In the genomic region with DNA sequence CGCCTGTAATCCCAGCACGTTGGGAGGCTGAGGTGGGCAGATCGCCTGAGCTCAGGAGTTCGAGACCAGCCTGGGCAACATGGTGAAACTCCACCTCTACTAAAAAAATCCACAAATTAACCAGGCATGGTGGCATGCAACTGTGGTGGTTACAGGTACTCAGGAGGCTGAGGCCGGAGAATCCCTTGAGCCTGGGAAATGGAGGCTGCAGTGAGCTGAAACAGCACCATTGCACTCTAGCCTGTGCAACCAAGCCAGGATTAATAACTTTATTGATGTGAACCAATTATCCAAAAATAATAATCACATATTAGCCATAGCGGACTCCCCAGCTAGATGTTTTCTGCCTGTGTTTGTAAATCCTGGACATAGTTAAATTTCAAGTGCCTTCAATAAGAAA, we compare ENCODE assay signal across 15 cellular contexts. TPM values are rescaled to one million over a fixed set of nuclear protein-coding genes. Genes with fewer than 3 reads are reported as not detected.
A peak's percentile ranks its signal among the peaks of the same experiment; 100 is the strongest.
DNase-seq lines count a peak whose midpoint lies in the region; ATAC-seq, FAIRE-seq and TF ChIP-seq lines count a peak whose summit lies in the region.
"Had no signal": no experiment of that assay in that cellular context is flagged by ENCODE, and none has a peak within 500 bp of the region (broad histone marks: within the 10 kb centered on the region; RNA-seq: fewer than 3 reads in every experiment).

No MANE protein-coding gene starts in this region.

- H4K20me1 ChIP-seq in SK-N-SH (ENCODE audit: insufficient read depth), result peaks cover 22% of the 10 kb centered on the region

- CTCF ChIA-PET in SK-N-SH (lab: Yijun Ruan, JAX), result interaction anchor here (0.9 kb wide), 1 partner anchor 726 kb away, joined by 3 read pairs; no protein-coding TSS in a partner anchor

- 0 out of 2 replicates have a peak overlapping the region, but pooled peaks have one; percentile 69 for H3K4me2 ChIP-seq in SK-N-SH

- TF ChIP-seq EP300 in SK-N-SH (IDR thresholded peaks at IDR 0.05; ENCODE audit: borderline replicate concordance in 1 of 2, low read depth in 1 of 2, low read length in 1 of 2), result no peak

- intact Hi-C loops in dorsolateral prefrontal cortex (cut with DNase I), result loop anchor here (5.0 to 10.0 kb wide), 2 partner anchors 201 to 444 kb away; no protein-coding TSS in a partner anchor
- intact Hi-C loops in thyroid gland (cut with DNase I), result no loop called here

- no peak for FAIRE-seq in H54 (lab: Jason Lieb, UNC)
- FAIRE-seq: endometrium, small intestine had no signal

- H3K36me3 ChIP-seq in SK-N-SH (replicated peaks in 1 of 2; ENCODE audit: control insufficient read depth in 1 of 2, insufficient read depth in 2 of 2, low read length in 1 of 2), result peaks cover 0 to 7% of the 10 kb centered on the region in 2 experiments
- H3K36me3 ChIP-seq in mesodermal cell (ENCODE audit: control insufficient read depth, insufficient read depth, low read length), result peaks cover 15% of the 10 kb centered on the region
- H3K36me3 ChIP-seq in thyroid gland, result no peaks in the 10 kb centered on the region

- H3F3A ChIP-seq in SK-N-SH (replicated peaks; ENCODE audit: insufficient read depth), result peaks cover 6% of the 10 kb centered on the region

- H3K9me3 ChIP-seq in SK-N-SH, result no peaks in the 10 kb centered on the region
- H3K9me3 ChIP-seq in mesodermal cell (ENCODE audit: control insufficient read depth, low read length), result no peaks in the 10 kb centered on the region
- H3K9me3 ChIP-seq in thyroid gland, result no peaks in the 10 kb centered on the region

- H3K4me1 ChIP-seq in SK-N-SH (ENCODE audit: control insufficient read depth in 1 of 2, insufficient read depth in 2 of 2, low read depth in 1 of 2, low read length in 1 of 2) (peaks cover 10 to 14% of the 10 kb centered on the region in 2 experiments; a peak in 3 of 4 replicates), mesodermal cell (ENCODE audit: control insufficient read depth, insufficient read depth, low read length, poor library complexity, severe bottlenecking) (peaks cover 16% of the 10 kb centered on the region), thyroid gland (peaks cover 14 to 16% of the 10 kb centered on the region in 2 donors)

- H3K9me2 ChIP-seq in SK-N-SH, result no peaks in the 10 kb centered on the region

- no peak overlapping the region for H3K27ac ChIP-seq in SK-N-SH (ENCODE audit: low read depth in 2 of 2, low read length in 1 of 2)
- peak overlapping the region in 49 of 59 donors; percentile 5 to 97 (median 88) for H3K27ac ChIP-seq in dorsolateral prefrontal cortex
- H3K27ac ChIP-seq in mesodermal cell (ENCODE audit: low read depth, low read length, severe bottlenecking), result peak overlapping the region; percentile 70
- H3K27ac ChIP-seq in thyroid gland, result peak overlapping the region in 2 of 3 donors; percentile 95 to 97

- POLR2A ChIA-PET in SK-N-SH (lab: Yijun Ruan, JAX), result no interaction called here

- ATAC-seq in SK-N-SH treated with all-trans-retinoic acid at 6 μM for 48 hours (no peak), GM21423 (IDR thresholded peaks at IDR 0.05; ENCODE audit: unreplicated experiment) (no peak)

- H3K27me3 ChIP-seq in SK-N-SH (ENCODE audit: insufficient read depth) (no peaks in the 10 kb centered on the region), dorsolateral prefrontal cortex (no peaks in the 10 kb centered on the region), thyroid gland (no peaks in the 10 kb centered on the region)

- TF ChIP-seq RAD21 in SK-N-SH (IDR thresholded peaks at IDR 0.05; ENCODE audit: low read length), result no peak

- H3K4me3 ChIP-seq in SK-N-SH (ENCODE audit: low read depth in 2 of 2, low read length in 1 of 2) (peak overlapping the region in 1 of 2 experiments; percentile 55; a peak in 1 of 4 replicates), dorsolateral prefrontal cortex (peak overlapping the region in 19 of 59 donors; percentile 24 to 96 (median 90)), mesodermal cell (ENCODE audit: extremely low read depth, insufficient read depth, low read length, poor library complexity, severe bottlenecking) (peak overlapping the region; percentile 96), thyroid gland (replicated peaks in 1 of 3) (no peak overlapping the region)

- 94% methylated on average over 6 of the region's 6 CpGs for WGBS in SK-N-SH (ENCODE audit: low lambda C conversion rate)
- 85 to 100% methylated on average over 1 to 5 of the region's 6 CpGs for WGBS in mesodermal cell (ENCODE audit: insufficient coverage in 2 of 2), 2 experiments
- WGBS in thyroid gland, 2 donors, result 97 to 99% methylated on average over 6 of the region's 6 CpGs

- H3K79me2 ChIP-seq in SK-N-SH (ENCODE audit: insufficient read depth), result peaks cover 28% of the 10 kb centered on the region

- no peak for TF ChIP-seq POLR2A in thyroid gland (IDR thresholded peaks at IDR 0.05)
- TF ChIP-seq POLR2A in H54 (IDR thresholded peaks at IDR 0.05; ENCODE audit: low read depth, low read length), result no peak

- DNase-seq in SK-N-SH (no peak), dorsolateral prefrontal cortex (no peak), thyroid gland (no peak), H54 (ENCODE audit: insufficient read length, low spot score) (no peak), NCI-H1930 (lab: John Stamatoyannopoulos, UW) (no peak)
- DNase-seq: 8988T, activated B cell treated with CpG ODN at 0.5 μM for 24 hours, Karpas-422, NCI-H2029, SW 1271 had no signal

- no peak overlapping the region for H3K9ac ChIP-seq in SK-N-SH

- no peak overlapping the region for H2AFZ ChIP-seq in SK-N-SH (ENCODE audit: low read depth)

- TF ChIP-seq CTCF in SK-N-SH (IDR thresholded peaks at IDR 0.05) (no peak), dorsolateral prefrontal cortex (IDR thresholded peaks at IDR 0.05 in 54 of 56, conservative IDR thresholded peaks at IDR 0.05 in 2 of 56; ENCODE audit: low read depth in 1 of 56, partially characterized antibody in 56 of 56) (no peak), thyroid gland (IDR thresholded peaks at IDR 0.05) (no peak)

TF ChIP-seq in SK-N-SH, 30 proteins besides CTCF, POLR2A, EP300 and RAD21 (continues in another document):
- no peak for TF ChIP-seq EZH2phosphoT487 (IDR thresholded peaks at IDR 0.05; ENCODE audit: borderline replicate concordance, low read depth)
- TF ChIP-seq POLR2AphosphoS5 (IDR thresholded peaks at IDR 0.05; ENCODE audit: low read depth, low read length), result no peak
- TF ChIP-seq, protein P1, sequence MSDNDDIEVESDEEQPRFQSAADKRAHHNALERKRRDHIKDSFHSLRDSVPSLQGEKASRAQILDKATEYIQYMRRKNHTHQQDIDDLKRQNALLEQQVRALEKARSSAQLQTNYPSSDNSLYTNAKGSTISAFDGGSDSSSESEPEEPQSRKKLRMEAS (IDR thresholded peaks at IDR 0.05; ENCODE audit: low read depth), result no peak
- TF ChIP-seq, protein P2, sequence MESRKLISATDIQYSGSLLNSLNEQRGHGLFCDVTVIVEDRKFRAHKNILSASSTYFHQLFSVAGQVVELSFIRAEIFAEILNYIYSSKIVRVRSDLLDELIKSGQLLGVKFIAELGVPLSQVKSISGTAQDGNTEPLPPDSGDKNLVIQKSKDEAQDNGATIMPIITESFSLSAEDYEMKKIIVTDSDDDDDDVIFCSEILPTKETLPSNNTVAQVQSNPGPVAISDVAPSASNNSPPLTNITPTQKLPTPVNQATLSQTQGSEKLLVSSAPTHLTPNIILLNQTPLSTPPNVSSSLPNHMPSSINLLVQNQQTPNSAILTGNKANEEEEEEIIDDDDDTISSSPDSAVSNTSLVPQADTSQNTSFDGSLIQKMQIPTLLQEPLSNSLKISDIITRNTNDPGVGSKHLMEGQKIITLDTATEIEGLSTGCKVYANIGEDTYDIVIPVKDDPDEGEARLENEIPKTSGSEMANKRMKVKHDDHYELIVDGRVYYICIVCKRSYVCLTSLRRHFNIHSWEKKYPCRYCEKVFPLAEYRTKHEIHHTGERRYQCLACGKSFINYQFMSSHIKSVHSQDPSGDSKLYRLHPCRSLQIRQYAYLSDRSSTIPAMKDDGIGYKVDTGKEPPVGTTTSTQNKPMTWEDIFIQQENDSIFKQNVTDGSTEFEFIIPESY (IDR thresholded peaks at IDR 0.05; ENCODE audit: borderline replicate concordance, low read depth), result no peak
- TF ChIP-seq NFIC (IDR thresholded peaks at IDR 0.05; ENCODE audit: borderline replicate concordance), result no peak
- TF ChIP-seq FOXJ3 (CRISPR knock-in tag; IDR thresholded peaks at IDR 0.05), result no peak
- no peak for TF ChIP-seq GATA2 (CRISPR knock-in tag; IDR thresholded peaks at IDR 0.05)

TF ChIP-seq in SK-N-SH treated with all-trans-retinoic acid at 6 μM for 48 hours, 23 proteins besides CTCF, POLR2A, EP300 and RAD21 (continues in another document):
- TF ChIP-seq ZFP30 (CRISPR knock-in tag; IDR thresholded peaks at IDR 0.05) (no peak), ZC3H10 (CRISPR knock-in tag; IDR thresholded peaks at IDR 0.05) (no peak), OSR1 (CRISPR knock-in tag; IDR thresholded peaks at IDR 0.05) (no peak), TOX (CRISPR knock-in tag; IDR thresholded peaks at IDR 0.05; ENCODE audit: borderline replicate concordance) (no peak), ZNF70 (CRISPR knock-in tag; IDR thresholded peaks at IDR 0.05) (no peak), SNAI2 (CRISPR knock-in tag; IDR thresholded peaks at IDR 0.05) (no peak), GLIS3 (CRISPR knock-in tag; IDR thresholded peaks at IDR 0.05) (no peak), ARNTL (CRISPR knock-in tag; IDR thresholded peaks at IDR 0.05; ENCODE audit: borderline replicate concordance, low read depth) (no peak), TCF4 (CRISPR knock-in tag; IDR thresholded peaks at IDR 0.05; ENCODE audit: borderline replicate concordance) (no peak), BACH2 (CRISPR knock-in tag; IDR thresholded peaks at IDR 0.05; ENCODE audit: borderline replicate concordance) (no peak), ESRRG (CRISPR knock-in tag; IDR thresholded peaks at IDR 0.05) (no peak), PPARA (CRISPR knock-in tag; IDR thresholded peaks at IDR 0.05; ENCODE audit: borderline replicate concordance) (no peak)
- TF ChIP-seq, protein P3, sequence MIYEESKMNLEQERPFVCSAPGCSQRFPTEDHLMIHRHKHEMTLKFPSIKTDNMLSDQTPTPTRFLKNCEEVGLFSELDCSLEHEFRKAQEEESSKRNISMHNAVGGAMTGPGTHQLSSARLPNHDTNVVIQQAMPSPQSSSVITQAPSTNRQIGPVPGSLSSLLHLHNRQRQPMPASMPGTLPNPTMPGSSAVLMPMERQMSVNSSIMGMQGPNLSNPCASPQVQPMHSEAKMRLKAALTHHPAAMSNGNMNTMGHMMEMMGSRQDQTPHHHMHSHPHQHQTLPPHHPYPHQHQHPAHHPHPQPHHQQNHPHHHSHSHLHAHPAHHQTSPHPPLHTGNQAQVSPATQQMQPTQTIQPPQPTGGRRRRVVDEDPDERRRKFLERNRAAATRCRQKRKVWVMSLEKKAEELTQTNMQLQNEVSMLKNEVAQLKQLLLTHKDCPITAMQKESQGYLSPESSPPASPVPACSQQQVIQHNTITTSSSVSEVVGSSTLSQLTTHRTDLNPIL (CRISPR knock-in tag; IDR thresholded peaks at IDR 0.05; ENCODE audit: low read depth), result no peak

RNA-seq across cellular contexts. Expression of a gene that starts 1.8 kb away (rescaled TPM):
- 19.8 and 26.0 TPM in 2 replicates for polyA plus RNA-seq in SK-N-SH (2012; rRNA removed)
- 31.6 and 41.1 TPM in 2 replicates for polyA plus RNA-seq in SK-N-SH (2012; cell fraction: cytosol; rRNA removed)
- 10.8 and 16.7 TPM in 2 replicates for polyA plus RNA-seq in SK-N-SH (2012; cell fraction: nucleus; rRNA removed)
- 100 to 1,000 TPM in 79 of 120 experiments, 10 to 100 TPM in 41; 42.1 to 170 (median 107) TPM for total RNA-seq in dorsolateral prefrontal cortex
- 197 TPM for polyA plus RNA-seq in mesodermal cell (2013, experiment 1 of 2)
- polyA plus RNA-seq in mesodermal cell (2013, experiment 2 of 2), result 211 TPM
- total RNA-seq in thyroid gland, result 100 to 1,000 TPM; 102 to 125 (median 110) TPM

Comparison
In these comparisons a context has a peak if more than half of its experiments do, and no peak if none do; other contexts are left out.
1. H3K27ac ChIP-seq: peak in dorsolateral prefrontal cortex (49 of 59), mesodermal cell (single experiment) and thyroid gland (2 of 3); none in SK-N-SH (0 of 2).